Comparison of ENCODE assay signal across 1 cellular context in the genomic region with DNA sequence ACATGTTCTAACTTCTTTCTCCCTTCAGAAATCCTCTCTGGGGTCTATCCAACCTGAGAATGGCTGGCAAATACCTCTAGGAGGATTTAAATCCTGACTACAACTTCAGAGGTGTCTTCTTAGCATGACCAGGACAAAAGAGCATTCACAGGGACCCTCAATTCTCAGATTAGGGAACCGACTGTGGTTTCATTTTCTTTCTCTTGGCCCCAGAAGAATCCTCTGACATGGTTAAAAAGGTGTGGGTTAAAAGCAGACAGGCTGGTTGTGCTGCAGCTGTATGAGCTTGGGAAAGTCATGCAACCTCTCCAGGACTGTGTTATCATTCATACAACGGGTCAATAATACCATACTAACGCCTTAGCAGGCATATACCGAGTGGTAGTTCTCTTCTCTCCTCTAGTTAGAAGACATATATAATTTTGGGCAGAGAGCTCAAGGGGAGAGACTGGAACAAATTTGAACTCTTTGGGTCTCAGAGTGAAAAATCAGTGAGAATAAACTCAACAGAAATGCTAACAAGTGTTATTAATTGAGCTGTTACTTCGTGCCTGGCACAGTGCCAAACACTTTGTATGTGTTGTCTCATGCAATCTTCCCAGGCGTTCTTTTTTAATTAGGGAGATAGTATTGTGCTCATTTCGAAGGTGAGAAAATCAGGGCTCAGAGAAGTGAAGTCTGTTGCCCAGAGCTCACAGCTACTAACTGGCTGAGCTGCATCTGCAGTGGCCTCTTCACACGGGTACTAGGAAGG.
TF ChIP-seq lines count a peak whose summit lies in the region.

No MANE protein-coding gene starts in this region.

TF ChIP-seq in GM23338, 12 proteins besides CTCF, POLR2A, EP300 and RAD21 (continued from another document):
- no peak for TF ChIP-seq ZNF462 (CRISPR knock-in tag; IDR thresholded peaks at IDR 0.05)
- TF ChIP-seq, protein P1, sequence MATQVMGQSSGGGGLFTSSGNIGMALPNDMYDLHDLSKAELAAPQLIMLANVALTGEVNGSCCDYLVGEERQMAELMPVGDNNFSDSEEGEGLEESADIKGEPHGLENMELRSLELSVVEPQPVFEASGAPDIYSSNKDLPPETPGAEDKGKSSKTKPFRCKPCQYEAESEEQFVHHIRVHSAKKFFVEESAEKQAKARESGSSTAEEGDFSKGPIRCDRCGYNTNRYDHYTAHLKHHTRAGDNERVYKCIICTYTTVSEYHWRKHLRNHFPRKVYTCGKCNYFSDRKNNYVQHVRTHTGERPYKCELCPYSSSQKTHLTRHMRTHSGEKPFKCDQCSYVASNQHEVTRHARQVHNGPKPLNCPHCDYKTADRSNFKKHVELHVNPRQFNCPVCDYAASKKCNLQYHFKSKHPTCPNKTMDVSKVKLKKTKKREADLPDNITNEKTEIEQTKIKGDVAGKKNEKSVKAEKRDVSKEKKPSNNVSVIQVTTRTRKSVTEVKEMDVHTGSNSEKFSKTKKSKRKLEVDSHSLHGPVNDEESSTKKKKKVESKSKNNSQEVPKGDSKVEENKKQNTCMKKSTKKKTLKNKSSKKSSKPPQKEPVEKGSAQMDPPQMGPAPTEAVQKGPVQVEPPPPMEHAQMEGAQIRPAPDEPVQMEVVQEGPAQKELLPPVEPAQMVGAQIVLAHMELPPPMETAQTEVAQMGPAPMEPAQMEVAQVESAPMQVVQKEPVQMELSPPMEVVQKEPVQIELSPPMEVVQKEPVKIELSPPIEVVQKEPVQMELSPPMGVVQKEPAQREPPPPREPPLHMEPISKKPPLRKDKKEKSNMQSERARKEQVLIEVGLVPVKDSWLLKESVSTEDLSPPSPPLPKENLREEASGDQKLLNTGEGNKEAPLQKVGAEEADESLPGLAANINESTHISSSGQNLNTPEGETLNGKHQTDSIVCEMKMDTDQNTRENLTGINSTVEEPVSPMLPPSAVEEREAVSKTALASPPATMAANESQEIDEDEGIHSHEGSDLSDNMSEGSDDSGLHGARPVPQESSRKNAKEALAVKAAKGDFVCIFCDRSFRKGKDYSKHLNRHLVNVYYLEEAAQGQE (IDR thresholded peaks at IDR 0.05; ENCODE audit: unreplicated experiment): no peak
